36 cellular contexts compared by ENCODE assay signal in the genomic region with DNA sequence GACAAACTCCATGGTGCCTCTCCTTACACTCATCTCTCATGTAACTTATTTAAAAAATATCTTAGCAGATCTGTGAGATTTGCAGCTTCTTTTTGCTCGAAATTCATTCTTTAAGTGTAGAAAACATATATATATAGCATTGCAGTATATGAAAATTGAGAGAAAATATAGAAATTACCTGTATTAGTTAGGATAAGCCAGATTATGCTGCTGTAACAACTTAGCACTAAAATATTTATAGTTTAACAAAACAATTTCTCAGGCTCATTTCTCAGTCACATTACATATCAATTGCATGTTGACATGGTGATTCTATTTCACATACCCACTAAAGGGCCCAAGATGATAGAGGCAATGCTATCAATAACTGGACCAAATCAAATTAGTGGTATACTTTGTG. TPM values are rescaled to one million over a fixed set of nuclear protein-coding genes. Genes with fewer than 3 reads are reported as not detected.
"Had no signal": no experiment of that assay in that cellular context is flagged by ENCODE, and none has a peak within 500 bp of the region (broad histone marks: within the 10 kb centered on the region; RNA-seq: fewer than 3 reads in every experiment).

No MANE protein-coding gene starts in this region.

- H3K36me3 ChIP-seq: adrenal gland, ascending aorta, brain microvascular endothelial cell, breast epithelium, cardiac muscle cell had no signal

- FAIRE-seq: astrocyte, bronchial epithelial cell had no signal

- H3K9me3 ChIP-seq: adrenal gland, body of pancreas had no signal

- ATAC-seq: activated naive CD4-positive, alpha-beta T cell treated with anti-CD3 and anti-CD28 coated beads, Interleukin-2, amount 50 U/mL, for 72 hours; activated naive CD8-positive, alpha-beta T cell treated with anti-CD3 and anti-CD28 coated beads, Interleukin-2, amount 50 U/mL, for 24 hours; activated T-cell treated with anti-CD3 and anti-CD28 coated beads, Interleukin-2, amount 50 U/mL, for 4 hours; activated T-cell treated with anti-CD3 and anti-CD28 coated beads, Interleukin-2, amount 50 U/mL, for 72 hours; activated T-helper 17 cell treated with anti-CD3 and anti-CD28 coated beads, Interleukin-2, amount 50 U/mL, for 72 hours; body of pancreas had no signal

- H3K27ac ChIP-seq: adrenal gland, ascending aorta, body of pancreas, brain microvascular endothelial cell, breast epithelium, cardiac muscle cell had no signal

- H3K27me3 ChIP-seq: adrenal gland, ascending aorta, body of pancreas, brain microvascular endothelial cell, breast epithelium had no signal

- DNase-seq: activated effector memory CD4-positive, alpha-beta T cell treated with anti-CD3 and anti-CD28 coated beads, Interleukin-2, amount 50 U/mL, for 16 hours; activated effector memory CD4-positive, alpha-beta T cell treated with Interleukin-2 at 50 U/mL for 16 hours; activated gamma-delta T cell; activated gamma-delta T cell treated with Interleukin-2 at 50 U/mL for 16 hours; activated naive CD4-positive, alpha-beta T cell; activated naive CD4-positive, alpha-beta T cell treated with anti-CD3 and anti-CD28 coated beads for 36 hours; activated naive CD4-positive, alpha-beta T cell treated with anti-CD3 and anti-CD28 coated beads, Interleukin-2, amount 10 ng/mL, durations not matched to agents 7 days and 5 days; activated naive CD4-positive, alpha-beta T cell treated with anti-CD3 and anti-CD28 coated beads, Interleukin-2, amount 50 U/mL, for 16 hours; activated naive CD4-positive, alpha-beta T cell treated with Interleukin-2 at 50 U/mL for 16 hours; activated naive CD8-positive, alpha-beta T cell treated with anti-CD3 and anti-CD28 coated beads for 36 hours; activated naive CD8-positive, alpha-beta T cell treated with anti-CD3 and anti-CD28 coated beads, Interleukin-2, amount 10 ng/mL, durations not matched to agents 7 days and 5 days; activated naive CD8-positive, alpha-beta T cell treated with anti-CD3 and anti-CD28 coated beads, Interleukin-2, amount 50 U/mL, for 24 hours; activated T-cell treated with anti-CD3 and anti-CD28 coated beads, Interleukin-2, amount 50 U/mL, for 1 hour; activated T-cell treated with anti-CD3 and anti-CD28 coated beads, Interleukin-2, amount 50 U/mL, for 24 hours; activated T-cell treated with anti-CD3 and anti-CD28 coated beads, Interleukin-2, amount 50 U/mL, for 4 hours; activated T-cell treated with anti-CD3 and anti-CD28 coated beads, Interleukin-2, amount 50 U/mL, for 48 hours; activated T-cell treated with anti-CD3 and anti-CD28 coated beads, Interleukin-2, amount 50 U/mL, for 72 hours; adrenal gland; amniotic stem cell; amygdala; anterior cingulate cortex; aorta; body of pancreas; brain microvascular endothelial cell; caudate nucleus; central memory CD4-positive, alpha-beta T cell; cerebellar nuclear complex had no signal

- H3K4me1 ChIP-seq: adrenal gland, ascending aorta, breast epithelium had no signal

- H3K4me3 ChIP-seq: adrenal gland, ascending aorta, body of pancreas, breast epithelium, cardiac muscle cell had no signal

RNA-seq across cellular contexts. Expression of gene NR2F2, which starts 54.7 kb away (rescaled TPM):
- total RNA-seq: activated naive CD4-positive, alpha-beta T cell treated with anti-CD3 and anti-CD28 coated beads for 36 hours; activated naive CD4-positive, alpha-beta T cell treated with anti-CD3 and anti-CD28 coated beads, Interleukin-2, amount 50 U/mL, for 72 hours; activated naive CD8-positive, alpha-beta T cell treated with anti-CD3 and anti-CD28 coated beads for 36 hours; activated naive CD8-positive, alpha-beta T cell treated with anti-CD3 and anti-CD28 coated beads, Interleukin-2, amount 10 ng/mL, durations not matched to agents 7 days and 5 days; activated T-cell treated with anti-CD3 and anti-CD28 coated beads, Interleukin-2, amount 50 U/mL, for 72 hours; activated T-helper 1 cell treated with anti-CD3 and anti-CD28 coated beads, Interleukin-12 subunit alpha, Interleukin-12 subunit beta, Interleukin-2, Interleukin-4 antibody, amounts not matched to agents 30 ng/mL and 10 ng/mL and 1 ng/mL, durations not matched to agents 14 hours and 24 hours and 36 hours; activated T-helper 17 cell treated with anti-CD3 and anti-CD28 coated beads, Interleukin-2, amount 50 U/mL, for 72 hours; activated T-helper 2 cell treated with anti-CD3 and anti-CD28 coated beads, Interferon-gamma antibody, Interleukin-2, Interleukin-4, amounts not matched to agents 10 μg/mL and 5 μg/mL and 100 μg/mL, durations not matched to agents 14 hours and 24 hours and 36 hours had no signal
